Comparison of ENCODE assay signal across 31 cellular contexts in the genomic region with DNA sequence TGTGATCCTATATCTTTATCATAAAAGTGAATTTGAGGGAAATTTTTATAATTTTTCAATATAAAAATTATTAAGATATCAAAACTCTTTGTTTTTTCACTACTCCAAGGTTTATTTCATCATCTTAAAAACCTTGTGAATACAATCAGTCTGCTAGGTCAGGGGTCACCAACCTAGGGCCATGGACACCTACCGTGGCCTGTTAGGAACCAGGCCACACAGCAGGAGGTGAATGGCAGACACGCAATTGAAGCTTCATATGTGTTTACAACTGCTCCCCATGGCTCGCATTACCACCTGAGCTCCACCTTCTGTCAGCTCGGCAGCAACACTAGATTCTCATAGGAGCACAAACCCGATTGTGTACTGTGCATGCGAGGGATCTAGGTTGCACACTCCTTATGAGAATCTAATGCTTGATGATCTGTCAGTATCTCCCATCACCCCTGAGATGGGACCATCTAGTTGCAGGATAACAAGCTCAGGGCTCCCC.
"Had no signal": no experiment of that assay in that cellular context is flagged by ENCODE, and none has a peak within 500 bp of the region (broad histone marks: within the 10 kb centered on the region; RNA-seq: fewer than 3 reads in every experiment).

No MANE protein-coding gene starts in this region.

- H3K4me3 ChIP-seq: ascending aorta, cardiac muscle cell, MG63, Peyer's patch, SJSA1 had no signal

- H3K27me3 ChIP-seq: ascending aorta, cardiac muscle cell, MG63, Peyer's patch, SJSA1 had no signal

- H3K36me3 ChIP-seq: ascending aorta, cardiac muscle cell, MG63, Peyer's patch, SJSA1 had no signal

- H3K9ac ChIP-seq: SK-N-SH had no signal

- H3K27ac ChIP-seq: ascending aorta, cardiac muscle cell, Peyer's patch, SJSA1 had no signal

- DNase-seq: activated CD4-positive, alpha-beta T cell treated with anti-CD3 and anti-CD28 coated beads for 36 hours; activated CD4-positive, alpha-beta T cell treated with anti-CD3 and anti-CD28 coated beads, Interleukin-2, amount 10 ng/mL, durations not matched to agents 7 days and 5 days; activated CD4-positive, alpha-beta T cell treated with anti-CD3 and anti-CD28 coated beads, Interleukin-2, amount 50 U/mL, for 48 hours; activated CD8-positive, alpha-beta T cell treated with anti-CD3 and anti-CD28 coated beads, Interleukin-2, amount 10 ng/mL, durations not matched to agents 7 days and 5 days; activated gamma-delta T cell; activated naive CD4-positive, alpha-beta T cell treated with Interleukin-2 at 50 U/mL for 16 hours; activated naive CD8-positive, alpha-beta T cell treated with anti-CD3 and anti-CD28 coated beads, Interleukin-2, amount 10 ng/mL, durations not matched to agents 7 days and 5 days; activated T-cell treated with anti-CD3 and anti-CD28 coated beads, Interleukin-2, amount 50 U/mL, for 24 hours; amygdala; Kasumi-1; MG63; NCI-H1048; NCI-H1105 treated with DMSO at 0.1 percent for 48 hours; NCI-H1436; NCI-H187; NCI-H2029 treated with DMSO at 0.1 percent for 48 hours; NCI-H2107; NCI-H226; NCI-H446 treated with DMSO at 0.1 percent for 48 hours; NCI-H524; NK-92 treated with Interleukin-12 subunit alpha and Interleukin-12 subunit beta, amount 100 ng/mL, for 24 hours; PC-3; Peyer's patch; RPMI8226; SHP77 treated with DMSO at 0.1 percent for 48 hours; SK-N-SH had no signal

- H3K4me2 ChIP-seq: SK-N-SH had no signal

- ATAC-seq: activated CD4-positive, alpha-beta T cell treated with anti-CD3 and anti-CD28 coated beads for 36 hours; activated CD4-positive, CD25-positive, alpha-beta regulatory T cell treated with anti-CD3 and anti-CD28 coated beads, Interleukin-2, amount 50 U/mL, for 24 hours; activated CD8-positive, alpha-beta T cell treated with anti-CD3 and anti-CD28 coated beads, Interleukin-2, amount 10 ng/mL, durations not matched to agents 7 days and 5 days; PC-3; WTC11 had no signal

- H3K4me1 ChIP-seq: ascending aorta, SJSA1 had no signal
